21 cellular contexts compared by ENCODE assay signal in the genomic region with DNA sequence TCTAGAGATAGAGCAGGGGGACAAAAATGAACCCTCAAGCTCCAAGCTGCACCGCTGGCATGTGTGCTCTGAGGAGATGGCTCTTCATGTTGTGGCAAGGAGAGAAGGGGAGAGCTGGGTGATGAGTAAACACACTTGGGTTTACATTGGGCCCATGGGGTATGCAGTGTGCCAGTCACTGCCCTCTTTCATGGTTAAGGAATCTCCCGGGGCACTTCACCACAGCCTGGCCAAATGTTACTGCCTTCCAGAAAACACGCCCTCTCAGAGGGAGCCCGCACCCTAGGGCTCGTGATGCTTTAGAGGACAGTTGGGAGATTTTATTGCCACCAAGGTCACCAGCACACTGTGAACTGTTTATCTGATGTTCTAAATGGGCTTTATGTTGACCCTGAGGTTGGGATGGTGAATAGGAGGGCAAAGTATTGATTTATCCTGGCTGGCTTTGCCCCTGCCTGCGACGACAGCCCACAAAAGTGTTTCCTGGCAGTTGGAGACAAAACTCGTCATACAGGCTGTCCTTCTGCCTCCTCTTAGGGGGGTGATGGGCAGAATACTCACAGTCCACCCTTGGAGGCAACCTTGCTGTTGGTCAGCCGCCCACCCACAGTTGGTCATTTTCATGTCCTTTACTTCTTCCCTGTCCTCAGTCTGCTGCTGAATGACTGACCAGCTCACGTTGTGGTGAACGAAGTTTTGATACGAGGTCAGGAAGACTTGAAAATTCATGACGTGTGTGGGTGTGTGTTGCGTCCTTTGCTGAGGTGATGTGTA.
DNase-seq lines count a peak whose midpoint lies in the region; ATAC-seq and TF ChIP-seq lines count a peak whose summit lies in the region.
"Had no signal": no experiment of that assay in that cellular context is flagged by ENCODE, and none has a peak within 500 bp of the region (broad histone marks: within the 10 kb centered on the region; RNA-seq: fewer than 3 reads in every experiment).

No MANE protein-coding gene starts in this region.

- ATAC-seq in lower lobe of right lung (peak; percentile 57 to 73), HG03342 (IDR thresholded peaks at IDR 0.05; ENCODE audit: unreplicated experiment) (no peak)

- H3K4me1 Mint-ChIP-seq in CD14-positive monocyte, result no peaks in the 10 kb centered on the region

- no peak overlapping the region for H3K4me2 ChIP-seq in PC-9
- H3K4me2 ChIP-seq: SK-N-SH had no signal

- no peaks in the 10 kb centered on the region for H3K79me2 ChIP-seq in PC-9 (ENCODE audit: low read depth)

- BruUV-seq in PC-9 (replicated peaks; lab: Mats Ljungman, UMichigan), result no TSS peak

- peak overlapping the region; percentile 3 for H3K9ac ChIP-seq in rectal smooth muscle tissue (ENCODE audit: low read length)
- H3K9ac ChIP-seq: BLaER1 treated with 17β-estradiol and CSF1 and Interleukin-3, amounts not matched to agents 10 nM and 100 nM; SK-N-SH had no signal

- peaks cover 4% of the 10 kb centered on the region for H3K9me3 ChIP-seq in lower lobe of right lung
- no peaks in the 10 kb centered on the region for H3K9me3 ChIP-seq in PC-9 (ENCODE audit: insufficient read depth, low read depth)
- H3K9me3 ChIP-seq: SK-N-SH had no signal

- peak overlapping the region; percentile 38 for H3K27ac ChIP-seq in lower lobe of right lung
- H3K27ac ChIP-seq in rectal smooth muscle tissue (ENCODE audit: low read depth, low read length), result no peak overlapping the region
- no peak overlapping the region for H3K27ac ChIP-seq in PC-9
- H3K27ac ChIP-seq: BLaER1 treated with 17β-estradiol and CSF1 and Interleukin-3, amounts not matched to agents 10 nM and 100 nM; HL-60 had no signal

- H3K4me1 ChIP-seq in lower lobe of right lung (peaks cover 15% of the 10 kb centered on the region), rectal smooth muscle tissue (ENCODE audit: control insufficient read depth, insufficient read depth, low read length) (no peaks in the 10 kb centered on the region), PC-9 (replicated peaks; ENCODE audit: insufficient read depth) (peaks cover 28% of the 10 kb centered on the region)

- peaks cover 21% of the 10 kb centered on the region for H3F3A ChIP-seq in PC-9 (ENCODE audit: insufficient read depth, low read depth)

- H3K27me3 ChIP-seq in lower lobe of right lung (ENCODE audit: low read depth) (no peaks in the 10 kb centered on the region), rectal smooth muscle tissue (ENCODE audit: control insufficient read depth, insufficient read depth, low read length) (no peaks in the 10 kb centered on the region), PC-9 (ENCODE audit: insufficient read depth, low read depth) (no peaks in the 10 kb centered on the region)
- H3K27me3 ChIP-seq: BLaER1 treated with 17β-estradiol and CSF1 and Interleukin-3, amounts not matched to agents 10 nM and 100 nM had no signal

- H3K36me3 ChIP-seq in lower lobe of right lung, result peaks cover 23% of the 10 kb centered on the region
- H3K36me3 ChIP-seq in rectal smooth muscle tissue (ENCODE audit: control insufficient read depth, insufficient read depth, low read length), result no peaks in the 10 kb centered on the region
- H3K36me3 ChIP-seq in PC-9 (ENCODE audit: low read depth), result no peaks in the 10 kb centered on the region; the same call in none of the 2 replicates

- no peak overlapping the region for H2AFZ ChIP-seq in PC-9

- H3K27ac Mint-ChIP-seq in CD14-positive monocyte, result no peak overlapping the region
- H3K27ac Mint-ChIP-seq: IgD-negative memory B cell had no signal

- DNase-seq in COR-L47 (lab: John Stamatoyannopoulos, UW), result peak; percentile 11
- peak; percentile 89 for DNase-seq in NCI-H69 (lab: John Stamatoyannopoulos, UW)
- DNase-seq in lower lobe of right lung, result no peak
- no peak for DNase-seq in PC-9
- DNase-seq in CD14-positive monocyte (ENCODE audit: low spot score), result no peak
- no peak for DNase-seq in NCI-H2196 treated with DMSO at 0.1 percent for 48 hours (lab: John Stamatoyannopoulos, UW; ENCODE audit: unreplicated experiment)
- DNase-seq: GDM1, H7, Karpas-422, NCI-H1417 treated with DMSO at 0.1 percent for 48 hours, NCI-H2029, NCI-H2171, NCI-H446 treated with DMSO at 0.1 percent for 48 hours, NCI-H774, SHP77 treated with DMSO at 0.1 percent for 48 hours, SK-N-SH had no signal

- H3K4me3 ChIP-seq in lower lobe of right lung (no peak overlapping the region), rectal smooth muscle tissue (ENCODE audit: low read length) (no peak overlapping the region), PC-9 (no peak overlapping the region)
- H3K4me3 ChIP-seq: BLaER1 treated with 17β-estradiol and CSF1 and Interleukin-3, amounts not matched to agents 10 nM and 100 nM had no signal

- H3K4me3 Mint-ChIP-seq in CD14-positive monocyte, result no peak overlapping the region
- H3K4me3 Mint-ChIP-seq: IgD-negative memory B cell had no signal

- peaks cover 3% of the 10 kb centered on the region; the same call in 1 of the 2 replicates for H4K20me1 ChIP-seq in PC-9 (ENCODE audit: insufficient read depth)

- CTCF ChIA-PET in PC-9 (lab: Charles Lee), result no interaction called here

- POLR2A ChIA-PET in PC-9 (lab: Charles Lee; ENCODE audit: unreplicated experiment), result no interaction called here

- TF ChIP-seq CTCF in lower lobe of right lung (IDR thresholded peaks at IDR 0.05) (no peak), PC-9 (conservative IDR thresholded peaks at IDR 0.05) (no peak), CD14-positive monocyte (IDR thresholded peaks at IDR 0.05) (no peak)

- peaks cover 0 to 17% (median 14%) of the 10 kb centered on the region in 7 donors for H3K9me3 Mint-ChIP-seq in CD14-positive monocyte

- intact Hi-C loops in lower lobe of right lung (cut with DNase I) (no loop called here), PC-9 (cut with micrococcal nuclease; ENCODE audit: unreplicated experiment) (loop anchor here (5.0 kb wide), 2 partner anchors 278 to 563 kb away; a partner anchor contains a TSS), CD14-positive monocyte (cut with micrococcal nuclease) (no loop called here)

- no peaks in the 10 kb centered on the region for H3K36me3 Mint-ChIP-seq in CD14-positive monocyte

- no peaks in the 10 kb centered on the region for H3K9me2 ChIP-seq in PC-9 (ENCODE audit: insufficient read depth)
- H3K9me2 ChIP-seq: SK-N-SH had no signal

- peaks cover 1 to 8% (median 2%) of the 10 kb centered on the region in 3 donors for H3K27me3 Mint-ChIP-seq in CD14-positive monocyte (ENCODE audit: low read depth in 3 of 3)

Comparison
In these comparisons a context has a peak if more than half of its experiments do, and no peak if none do; other contexts are left out.
1. DNase-seq: peak in COR-L47 (single experiment) and NCI-H69 (single experiment); none in lower lobe of right lung (single experiment), PC-9 (0 of 2), CD14-positive monocyte (single experiment) and NCI-H2196 treated with DMSO at 0.1 percent for 48 hours (single experiment).